Comparison of ENCODE assay signal across 8 cellular contexts in genomic region chr2:209872675-209873074, GRCh38.
DNase-seq lines count a peak whose midpoint lies in the region; ATAC-seq and TF ChIP-seq lines count a peak whose summit lies in the region.

No MANE protein-coding gene starts in this region.

- DNase-seq in anterior cingulate cortex (lab: John Stamatoyannopoulos, UW), result peak in 51 of 58 donors; percentile 5 to 80 (median 41)
- DNase-seq in right cardiac atrium, result peak; percentile 29 to 62 (median 55)
- peak; percentile 29 for DNase-seq in stomach
- no peak for DNase-seq in sigmoid colon
- no peak for DNase-seq in NCI-H524 (lab: John Stamatoyannopoulos, UW)
- DNase-seq in SW 1271 (lab: John Stamatoyannopoulos, UW), result no peak
- no peak for DNase-seq in HuH-7 (ENCODE audit: low spot score)

- H3K9me3 ChIP-seq in right cardiac atrium (ENCODE audit: control insufficient read depth, low read length) (no peaks in the 10 kb centered on the region), stomach (no peaks in the 10 kb centered on the region), sigmoid colon (no peaks in the 10 kb centered on the region)

- no peak for TF ChIP-seq POLR2A in stomach (IDR thresholded peaks at IDR 0.05)
- no peak for TF ChIP-seq POLR2A in sigmoid colon (IDR thresholded peaks at IDR 0.05)

- H3K27ac ChIP-seq in right cardiac atrium (ENCODE audit: low read length) (no peak overlapping the region), stomach (no peak overlapping the region), sigmoid colon (no peak overlapping the region)

- WGBS in right cardiac atrium, result 58% methylated on average over 9 of the region's 9 CpGs
- WGBS in stomach, 5 donors, result 53 to 57% (median 55%) methylated on average over 9 of the region's 9 CpGs
- WGBS in sigmoid colon, 2 donors, result 63 to 74% methylated on average over 9 of the region's 9 CpGs

- intact Hi-C loops in right cardiac atrium (cut with DNase I), result no loop called here
- intact Hi-C loops in stomach (cut with DNase I; ENCODE audit: low total_unique reads), result no loop called here
- intact Hi-C loops in sigmoid colon (cut with DNase I), result no loop called here

- TF ChIP-seq CTCF in stomach (IDR thresholded peaks at IDR 0.05) (no peak), sigmoid colon (IDR thresholded peaks at IDR 0.05) (no peak)

- H3K4me1 ChIP-seq in right cardiac atrium (ENCODE audit: control insufficient read depth, insufficient read depth, low read length), result no peaks in the 10 kb centered on the region
- no peaks in the 10 kb centered on the region for H3K4me1 ChIP-seq in stomach
- H3K4me1 ChIP-seq in sigmoid colon, result no peaks in the 10 kb centered on the region

- H3K27me3 ChIP-seq in right cardiac atrium (ENCODE audit: control insufficient read depth, insufficient read depth), result no peaks in the 10 kb centered on the region
- H3K27me3 ChIP-seq in stomach, result no peaks in the 10 kb centered on the region
- H3K27me3 ChIP-seq in sigmoid colon, result no peaks in the 10 kb centered on the region

- TF ChIP-seq EP300 in Ishikawa (IDR thresholded peaks at IDR 0.05; ENCODE audit: borderline replicate concordance) (peak; percentile 70; the same call in 1 of the 2 replicates), stomach (IDR thresholded peaks at IDR 0.05) (no peak), sigmoid colon (IDR thresholded peaks at IDR 0.05) (no peak)

- ATAC-seq in right cardiac atrium, result no peak

- H3K36me3 ChIP-seq in stomach (no peaks in the 10 kb centered on the region), sigmoid colon (no peaks in the 10 kb centered on the region)

- TF ChIP-seq RAD21 in Ishikawa (IDR thresholded peaks at IDR 0.05; ENCODE audit: low read depth), result no peak

- H3K4me3 ChIP-seq in right cardiac atrium (ENCODE audit: low read length) (no peak overlapping the region), stomach (no peak overlapping the region), sigmoid colon (no peak overlapping the region)

TF ChIP-seq in Ishikawa, 13 proteins besides CTCF, POLR2A, EP300 and RAD21:
- TF ChIP-seq CREB1 (IDR thresholded peaks at IDR 0.05; ENCODE audit: low read depth) (no peak), YY1 (IDR thresholded peaks at IDR 0.05; ENCODE audit: low read depth) (no peak), MAX (IDR thresholded peaks at IDR 0.05) (peak; percentile 71), TEAD4 (IDR thresholded peaks at IDR 0.05) (peak; percentile 88), NFIC (IDR thresholded peaks at IDR 0.05) (peak; percentile 87), FOXM1 (IDR thresholded peaks at IDR 0.05; ENCODE audit: borderline replicate concordance, low read depth) (0 out of 2 replicates have a peak, but pooled peaks have one; percentile 29), TCF12 (IDR thresholded peaks at IDR 0.05; ENCODE audit: low read depth) (peak; percentile 67), TAF1 (IDR thresholded peaks at IDR 0.05; ENCODE audit: low read depth) (no peak)
- TF ChIP-seq, protein P1, sequence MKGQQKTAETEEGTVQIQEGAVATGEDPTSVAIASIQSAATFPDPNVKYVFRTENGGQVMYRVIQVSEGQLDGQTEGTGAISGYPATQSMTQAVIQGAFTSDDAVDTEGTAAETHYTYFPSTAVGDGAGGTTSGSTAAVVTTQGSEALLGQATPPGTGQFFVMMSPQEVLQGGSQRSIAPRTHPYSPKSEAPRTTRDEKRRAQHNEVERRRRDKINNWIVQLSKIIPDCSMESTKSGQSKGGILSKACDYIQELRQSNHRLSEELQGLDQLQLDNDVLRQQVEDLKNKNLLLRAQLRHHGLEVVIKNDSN (IDR thresholded peaks at IDR 0.05), result peak; percentile 88
- TF ChIP-seq, protein P2, sequence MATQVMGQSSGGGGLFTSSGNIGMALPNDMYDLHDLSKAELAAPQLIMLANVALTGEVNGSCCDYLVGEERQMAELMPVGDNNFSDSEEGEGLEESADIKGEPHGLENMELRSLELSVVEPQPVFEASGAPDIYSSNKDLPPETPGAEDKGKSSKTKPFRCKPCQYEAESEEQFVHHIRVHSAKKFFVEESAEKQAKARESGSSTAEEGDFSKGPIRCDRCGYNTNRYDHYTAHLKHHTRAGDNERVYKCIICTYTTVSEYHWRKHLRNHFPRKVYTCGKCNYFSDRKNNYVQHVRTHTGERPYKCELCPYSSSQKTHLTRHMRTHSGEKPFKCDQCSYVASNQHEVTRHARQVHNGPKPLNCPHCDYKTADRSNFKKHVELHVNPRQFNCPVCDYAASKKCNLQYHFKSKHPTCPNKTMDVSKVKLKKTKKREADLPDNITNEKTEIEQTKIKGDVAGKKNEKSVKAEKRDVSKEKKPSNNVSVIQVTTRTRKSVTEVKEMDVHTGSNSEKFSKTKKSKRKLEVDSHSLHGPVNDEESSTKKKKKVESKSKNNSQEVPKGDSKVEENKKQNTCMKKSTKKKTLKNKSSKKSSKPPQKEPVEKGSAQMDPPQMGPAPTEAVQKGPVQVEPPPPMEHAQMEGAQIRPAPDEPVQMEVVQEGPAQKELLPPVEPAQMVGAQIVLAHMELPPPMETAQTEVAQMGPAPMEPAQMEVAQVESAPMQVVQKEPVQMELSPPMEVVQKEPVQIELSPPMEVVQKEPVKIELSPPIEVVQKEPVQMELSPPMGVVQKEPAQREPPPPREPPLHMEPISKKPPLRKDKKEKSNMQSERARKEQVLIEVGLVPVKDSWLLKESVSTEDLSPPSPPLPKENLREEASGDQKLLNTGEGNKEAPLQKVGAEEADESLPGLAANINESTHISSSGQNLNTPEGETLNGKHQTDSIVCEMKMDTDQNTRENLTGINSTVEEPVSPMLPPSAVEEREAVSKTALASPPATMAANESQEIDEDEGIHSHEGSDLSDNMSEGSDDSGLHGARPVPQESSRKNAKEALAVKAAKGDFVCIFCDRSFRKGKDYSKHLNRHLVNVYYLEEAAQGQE (IDR thresholded peaks at IDR 0.05; ENCODE audit: low read depth), result no peak

Comparison
In these comparisons a context has a peak if more than half of its experiments do, and no peak if none do; other contexts are left out.
1. DNase-seq: peak in anterior cingulate cortex (51 of 58), right cardiac atrium (3 of 3) and stomach (single experiment); none in sigmoid colon (single experiment), NCI-H524 (0 of 2), SW 1271 (0 of 2) and HuH-7 (single experiment).